Comparison of ENCODE assay signal across 12 cellular contexts in genomic region chr2:201807452-201807980, GRCh38. TPM values are rescaled to one million over a fixed set of nuclear protein-coding genes. Genes with fewer than 3 reads are reported as not detected.
DNase-seq lines count a peak whose midpoint lies in the region; ATAC-seq and TF ChIP-seq lines count a peak whose summit lies in the region.
"Had no signal": no experiment of that assay in that cellular context is flagged by ENCODE, and none has a peak within 500 bp of the region (broad histone marks: within the 10 kb centered on the region; RNA-seq: fewer than 3 reads in every experiment).

No MANE protein-coding gene starts in this region.

- no peak for ATAC-seq in activated CD8-positive, alpha-beta T cell treated with anti-CD3 and anti-CD28 coated beads for 36 hours

- intact Hi-C loops in activated CD8-positive, alpha-beta T cell treated with anti-CD3 and anti-CD28 coated beads for 36 hours (cut with micrococcal nuclease), result no loop called here

- CTCF ChIA-PET in activated CD8-positive, alpha-beta T cell treated with anti-CD3 and anti-CD28 coated beads for 36 hours (lab: Charles Lee), result no interaction called here

- H3K27ac ChIP-seq in adipose tissue (ENCODE audit: low read depth, low read length) (peak overlapping the region; percentile 41), right atrium auricular region (peak overlapping the region in 1 of 2 donors; percentile 62)

- H3K9me3 ChIP-seq in right atrium auricular region, result no peaks in the 10 kb centered on the region

- no peaks in the 10 kb centered on the region for H3K36me3 Mint-ChIP-seq in activated CD8-positive, alpha-beta T cell treated with anti-CD3 and anti-CD28 coated beads for 36 hours (ENCODE audit: low read depth)
- H3K36me3 Mint-ChIP-seq: IgD-negative memory B cell had no signal

- peaks cover 0 to 8% of the 10 kb centered on the region in 2 donors for H3K4me1 ChIP-seq in right atrium auricular region

- no peaks in the 10 kb centered on the region for H3K27me3 ChIP-seq in right atrium auricular region

- 39 to 55% (median 55%) methylated on average over 7 of the region's 7 CpGs for WGBS in adipose tissue, 3 donors

- TF ChIP-seq CTCF in right atrium auricular region (IDR thresholded peaks at IDR 0.05), result no peak
- TF ChIP-seq CTCF in activated CD8-positive, alpha-beta T cell treated with anti-CD3 and anti-CD28 coated beads for 36 hours (IDR thresholded peaks at IDR 0.05), result no peak

- H3K9me3 Mint-ChIP-seq in activated CD8-positive, alpha-beta T cell treated with anti-CD3 and anti-CD28 coated beads for 36 hours, result no peaks in the 10 kb centered on the region
- H3K9me3 Mint-ChIP-seq: H9, IgD-negative memory B cell had no signal

- peaks cover 6% of the 10 kb centered on the region for H3K27me3 Mint-ChIP-seq in activated CD8-positive, alpha-beta T cell treated with anti-CD3 and anti-CD28 coated beads for 36 hours

- H3K36me3 ChIP-seq in right atrium auricular region, result no peaks in the 10 kb centered on the region

- H3K27ac Mint-ChIP-seq in activated CD8-positive, alpha-beta T cell treated with anti-CD3 and anti-CD28 coated beads for 36 hours, result no peak overlapping the region
- H3K27ac Mint-ChIP-seq: H9, IgD-negative memory B cell had no signal

- POLR2A ChIA-PET in activated CD8-positive, alpha-beta T cell treated with anti-CD3 and anti-CD28 coated beads for 36 hours (lab: Charles Lee), result no interaction called here

- no peak overlapping the region for H3K4me3 ChIP-seq in right atrium auricular region

- H3K4me3 Mint-ChIP-seq in activated CD8-positive, alpha-beta T cell treated with anti-CD3 and anti-CD28 coated beads for 36 hours, result no peak overlapping the region
- H3K4me3 Mint-ChIP-seq: H9 had no signal

- H3K4me1 Mint-ChIP-seq in activated CD8-positive, alpha-beta T cell treated with anti-CD3 and anti-CD28 coated beads for 36 hours (ENCODE audit: low read depth), result no peaks in the 10 kb centered on the region

- peak; percentile 43 for DNase-seq in H4 (ENCODE audit: low spot score)
- peak; percentile 64 for DNase-seq in right atrium auricular region (ENCODE audit: low spot score)
- peak; percentile 96 for DNase-seq in stromal cell of bone marrow (ENCODE audit: low read depth)
- no peak for DNase-seq in Kasumi-1 (lab: John Stamatoyannopoulos, UW)
- no peak for DNase-seq in activated CD8-positive, alpha-beta memory T cell treated with anti-CD3 and anti-CD28 coated beads for 24 hours
- DNase-seq in activated CD8-positive, alpha-beta T cell treated with anti-CD3 and anti-CD28 coated beads for 36 hours, result no peak
- no peak for DNase-seq in RKO (ENCODE audit: low spot score)
- DNase-seq: activated gamma-delta T cell, H9 had no signal

RNA-seq across cellular contexts. Expression of gene CDK15, which starts 1.2 kb away (rescaled TPM):
- 8.0 and 9.2 TPM in 2 replicates for total RNA-seq in H4 (2014; rRNA removed; shearing (Covaris generic))
- 1 to 10 TPM in 1 of 3 donors, under 1 TPM in 2; 0.30 to 4.9 (median 0.58) TPM for polyA plus RNA-seq in adipose tissue
- total RNA-seq in right atrium auricular region, result not detected
- not detected for total RNA-seq in activated CD8-positive, alpha-beta T cell treated with anti-CD3 and anti-CD28 coated beads for 36 hours
- total RNA-seq: H9; T-helper 1 cell treated with Interleukin-12 subunit alpha and Interleukin-12 subunit beta and Interleukin-4 antibody, amounts not matched to agents 30 ng/mL and 1 ng/mL, for 36 hours had no signal
- polyA plus RNA-seq: IgD-negative memory B cell had no signal

RNA-seq across cellular contexts. Expression of gene ALS2, which starts 26.8 kb away (rescaled TPM):
- total RNA-seq in H4 (2014; rRNA removed; shearing (Covaris generic)), result 13.8 and 22.2 TPM in 2 replicates
- 10 to 100 TPM in 1 of 3 donors, 1 to 10 TPM in 2; 4.1 to 11.6 (median 8.1) TPM for polyA plus RNA-seq in adipose tissue
- 10 to 100 TPM; 31.0 to 31.8 TPM for total RNA-seq in right atrium auricular region
- total RNA-seq in activated CD8-positive, alpha-beta T cell treated with anti-CD3 and anti-CD28 coated beads for 36 hours, result 10 to 100 TPM; 10.1 to 10.5 TPM

Comparison
In these comparisons a context has a peak if more than half of its experiments do, and no peak if none do; other contexts are left out.
1. DNase-seq: peak in H4 (single experiment), right atrium auricular region (single experiment) and stromal cell of bone marrow (single experiment); none in Kasumi-1 (0 of 2), activated CD8-positive, alpha-beta memory T cell treated with anti-CD3 and anti-CD28 coated beads for 24 hours (single experiment), activated CD8-positive, alpha-beta T cell treated with anti-CD3 and anti-CD28 coated beads for 36 hours (single experiment) and RKO (single experiment).